8 cellular contexts compared by ENCODE assay signal in genomic region chr16:48384305-48384981, GRCh38. TPM values are rescaled to one million over a fixed set of nuclear protein-coding genes. Genes with fewer than 3 reads are reported as not detected.
DNase-seq lines count a peak whose midpoint lies in the region; ATAC-seq and TF ChIP-seq lines count a peak whose summit lies in the region.

No MANE protein-coding gene starts in this region.

- H3K27me3 ChIP-seq in CD4-positive, alpha-beta T cell (ENCODE audit: control insufficient read depth, insufficient read depth, low read length): no peaks in the 10 kb centered on the region

- no peak overlapping the region for H3K27ac ChIP-seq in CD4-positive, alpha-beta T cell (ENCODE audit: low read depth, low read length)

- intact Hi-C loops in CD4-positive, alpha-beta T cell (cut with DNase I, micrococcal nuclease): loop anchor here (2.0 to 10.0 kb wide), 4 partner anchors 18 to 1242 kb away; partner anchors contain the start of genes ITFG1 (in 1 of the 2), N4BP1 (in 1 of the 2), NETO2 (in 1 of the 2) and PHKB (in 1 of the 2)
- intact Hi-C loops in head of caudate nucleus (cut with DNase I): no loop called here

- H3K9me3 ChIP-seq in CD4-positive, alpha-beta T cell (ENCODE audit: control insufficient read depth, low read length): no peaks in the 10 kb centered on the region

- CTCF ChIA-PET in CD4-positive, alpha-beta T cell (lab: Charles Lee): interaction anchor here (0.9 to 3.0 kb wide), 4 partner anchors 25 to 246 kb away, joined by 3 to 15 read pairs (median 4); no protein-coding TSS in a partner anchor

- H3K27me3 Mint-ChIP-seq in CD4-positive, alpha-beta T cell: no peaks in the 10 kb centered on the region
- no peaks in the 10 kb centered on the region for H3K27me3 Mint-ChIP-seq in activated naive CD8-positive, alpha-beta T cell treated with anti-CD3 and anti-CD28 coated beads, Interleukin-2, amount 50 U/mL, for 24 hours

- H3K9me3 Mint-ChIP-seq in CD4-positive, alpha-beta T cell: no peaks in the 10 kb centered on the region
- no peaks in the 10 kb centered on the region for H3K9me3 Mint-ChIP-seq in activated naive CD8-positive, alpha-beta T cell treated with anti-CD3 and anti-CD28 coated beads, Interleukin-2, amount 50 U/mL, for 24 hours

- H3K4me3 Mint-ChIP-seq in CD4-positive, alpha-beta T cell: peak overlapping the region; percentile 98
- H3K4me3 Mint-ChIP-seq in activated naive CD8-positive, alpha-beta T cell treated with anti-CD3 and anti-CD28 coated beads, Interleukin-2, amount 50 U/mL, for 24 hours: peak overlapping the region; percentile 98

- no peak for TF ChIP-seq CTCF in CD4-positive, alpha-beta T cell (IDR thresholded peaks at IDR 0.05)
- TF ChIP-seq CTCF in omental fat pad (IDR thresholded peaks at IDR 0.05): no peak

- H3K27ac Mint-ChIP-seq in CD4-positive, alpha-beta T cell: peak overlapping the region; percentile 92
- H3K27ac Mint-ChIP-seq in activated naive CD8-positive, alpha-beta T cell treated with anti-CD3 and anti-CD28 coated beads, Interleukin-2, amount 50 U/mL, for 24 hours: peak overlapping the region; percentile 95

- peaks cover 7% of the 10 kb centered on the region for H3K36me3 Mint-ChIP-seq in CD4-positive, alpha-beta T cell (ENCODE audit: low read depth)
- peaks cover 11% of the 10 kb centered on the region for H3K36me3 Mint-ChIP-seq in activated naive CD8-positive, alpha-beta T cell treated with anti-CD3 and anti-CD28 coated beads, Interleukin-2, amount 50 U/mL, for 24 hours (ENCODE audit: low read depth)

- H3K4me1 Mint-ChIP-seq in CD4-positive, alpha-beta T cell (ENCODE audit: low read depth): peaks cover 36% of the 10 kb centered on the region
- H3K4me1 Mint-ChIP-seq in activated naive CD8-positive, alpha-beta T cell treated with anti-CD3 and anti-CD28 coated beads, Interleukin-2, amount 50 U/mL, for 24 hours: peaks cover 35% of the 10 kb centered on the region

- peak; percentile 27 for ATAC-seq in CD4-positive, alpha-beta T cell (ENCODE audit: poor library complexity)
- ATAC-seq in GM18873 (IDR thresholded peaks at IDR 0.05; ENCODE audit: low FRiP score, unreplicated experiment) (peak; percentile 21), HG03064 (IDR thresholded peaks at IDR 0.05; ENCODE audit: low read depth, unreplicated experiment) (peak; percentile 43), omental fat pad (ENCODE audit: low FRiP score) (peak; percentile 85)
- peak; percentile 52 for ATAC-seq in activated naive CD8-positive, alpha-beta T cell treated with anti-CD3 and anti-CD28 coated beads, Interleukin-2, amount 50 U/mL, for 24 hours

- peak in 5 of 10 experiments; percentile 8 to 21 (median 15) for DNase-seq in CD4-positive, alpha-beta T cell
- DNase-seq in OCI-M1 (lab: John Stamatoyannopoulos, UW) (peak; percentile 55), head of caudate nucleus (peak in 41 of 42 donors; percentile 35 to 92 (median 72)), omental fat pad (ENCODE audit: low spot score) (no peak), DMS153 treated with DMSO at 0.1 percent for 48 hours (lab: John Stamatoyannopoulos, UW; ENCODE audit: unreplicated experiment) (no peak)
- peak; percentile 34 for DNase-seq in activated naive CD8-positive, alpha-beta T cell treated with anti-CD3 and anti-CD28 coated beads, Interleukin-2, amount 50 U/mL, for 24 hours

- POLR2A ChIA-PET in CD4-positive, alpha-beta T cell (lab: Charles Lee): interaction anchor here (0.6 to 4.4 kb wide), 9 partner anchors 11 to 1243 kb away, joined by 3 to 118 read pairs (median 3); partner anchors contain the start of genes N4BP1 and NETO2

RNA-seq across cellular contexts. Expression of gene SIAH1, which starts 0.8 kb away (rescaled TPM):
- 10 to 100 TPM; 40.9 to 43.0 TPM for total RNA-seq in CD4-positive, alpha-beta T cell
- 10 to 100 TPM; 30.7 to 42.7 (median 39.6) TPM for total RNA-seq in omental fat pad

Comparison
In these comparisons a context has a peak if more than half of its experiments do, and no peak if none do; other contexts are left out.
1. ATAC-seq: peak in every context shown above with its lines; median percentile 85 in omental fat pad; 52 in activated naive CD8-positive, alpha-beta T cell treated with anti-CD3 and anti-CD28 coated beads, Interleukin-2, amount 50 U/mL, for 24 hours; 43 in HG03064; 27 in CD4-positive, alpha-beta T cell; 21 in GM18873.
2. DNase-seq: peak in OCI-M1 (single experiment), activated naive CD8-positive, alpha-beta T cell treated with anti-CD3 and anti-CD28 coated beads, Interleukin-2, amount 50 U/mL, for 24 hours (single experiment) and head of caudate nucleus (41 of 42); none in omental fat pad (single experiment) and DMS153 treated with DMSO at 0.1 percent for 48 hours (single experiment).